In genomic region chrX:117059848-117060247, GRCh38 we compare ENCODE assay signal across 1 cellular context.
A peak's percentile ranks its signal among the peaks of the same experiment; 100 is the strongest.
TF ChIP-seq lines count a peak whose summit lies in the region.

No MANE protein-coding gene starts in this region.

TF ChIP-seq in GM12878, 131 proteins besides CTCF, POLR2A, EP300 and RAD21 (continued from another document):
- TF ChIP-seq ZBTB11 (CRISPR knock-in tag; IDR thresholded peaks at IDR 0.05) (no peak), MTA3 (IDR thresholded peaks at IDR 0.05; ENCODE audit: borderline replicate concordance, low read length) (no peak), CHD4 (IDR thresholded peaks at IDR 0.05) (no peak), MTA2 (IDR thresholded peaks at IDR 0.05; ENCODE audit: low read depth) (peak; percentile 18; the same call in 1 of the 2 replicates)
